Comparison of ENCODE assay signal across 1 cellular context in genomic region chr6:4774296-4774695, GRCh38.
TF ChIP-seq lines count a peak whose summit lies in the region.

No MANE protein-coding gene starts in this region.

TF ChIP-seq in HepG2, 621 proteins besides CTCF, POLR2A, EP300 and RAD21:
- TF ChIP-seq HMGXB3 (CRISPR knock-in tag; IDR thresholded peaks at IDR 0.05; ENCODE audit: borderline replicate concordance) = no peak
- TF ChIP-seq ZSCAN31 (CRISPR knock-in tag; IDR thresholded peaks at IDR 0.05; ENCODE audit: low read depth) = no peak
- TF ChIP-seq ZNF275 (CRISPR knock-in tag; IDR thresholded peaks at IDR 0.05; ENCODE audit: borderline replicate concordance) = no peak
- TF ChIP-seq ZEB1 (IDR thresholded peaks at IDR 0.05; ENCODE audit: insufficient replicate concordance, low read depth) = no peak
- no peak for TF ChIP-seq ZNF331 (CRISPR knock-in tag; IDR thresholded peaks at IDR 0.05)
- TF ChIP-seq YY1 (IDR thresholded peaks at IDR 0.05; ENCODE audit: insufficient read depth, insufficient replicate concordance, low read depth, low read length) = no peak
- TF ChIP-seq SYNCRIP (IDR thresholded peaks at IDR 0.05; ENCODE audit: insufficient read depth, low read depth, low read length) = no peak
- TF ChIP-seq, protein P1, sequence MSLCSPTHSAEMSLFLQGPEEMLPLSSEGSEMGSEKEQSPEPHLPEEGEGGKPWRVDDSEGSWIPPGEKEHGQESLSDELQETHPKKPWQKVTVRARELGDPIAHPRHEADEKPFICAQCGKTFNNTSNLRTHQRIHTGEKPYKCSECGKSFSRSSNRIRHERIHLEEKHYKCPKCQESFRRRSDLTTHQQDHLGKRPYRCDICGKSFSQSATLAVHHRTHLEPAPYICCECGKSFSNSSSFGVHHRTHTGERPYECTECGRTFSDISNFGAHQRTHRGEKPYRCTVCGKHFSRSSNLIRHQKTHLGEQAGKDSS (CRISPR knock-in tag; IDR thresholded peaks at IDR 0.05; ENCODE audit: borderline replicate concordance, low read depth) = no peak
- no peak for TF ChIP-seq ATF1 (CRISPR knock-in tag; IDR thresholded peaks at IDR 0.05)
- no peak for TF ChIP-seq ZNF333 (CRISPR knock-in tag; IDR thresholded peaks at IDR 0.05; ENCODE audit: borderline replicate concordance)
- TF ChIP-seq, protein P2, sequence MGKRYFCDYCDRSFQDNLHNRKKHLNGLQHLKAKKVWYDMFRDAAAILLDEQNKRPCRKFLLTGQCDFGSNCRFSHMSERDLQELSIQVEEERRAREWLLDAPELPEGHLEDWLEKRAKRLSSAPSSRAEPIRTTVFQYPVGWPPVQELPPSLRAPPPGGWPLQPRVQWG (CRISPR knock-in tag; IDR thresholded peaks at IDR 0.05; ENCODE audit: borderline replicate concordance, low read depth) = 0 out of 2 replicates have a peak, but pooled peaks have one; percentile 3
- no peak for TF ChIP-seq REXO4 (CRISPR knock-in tag; IDR thresholded peaks at IDR 0.05; ENCODE audit: borderline replicate concordance)
- TF ChIP-seq, protein P3, sequence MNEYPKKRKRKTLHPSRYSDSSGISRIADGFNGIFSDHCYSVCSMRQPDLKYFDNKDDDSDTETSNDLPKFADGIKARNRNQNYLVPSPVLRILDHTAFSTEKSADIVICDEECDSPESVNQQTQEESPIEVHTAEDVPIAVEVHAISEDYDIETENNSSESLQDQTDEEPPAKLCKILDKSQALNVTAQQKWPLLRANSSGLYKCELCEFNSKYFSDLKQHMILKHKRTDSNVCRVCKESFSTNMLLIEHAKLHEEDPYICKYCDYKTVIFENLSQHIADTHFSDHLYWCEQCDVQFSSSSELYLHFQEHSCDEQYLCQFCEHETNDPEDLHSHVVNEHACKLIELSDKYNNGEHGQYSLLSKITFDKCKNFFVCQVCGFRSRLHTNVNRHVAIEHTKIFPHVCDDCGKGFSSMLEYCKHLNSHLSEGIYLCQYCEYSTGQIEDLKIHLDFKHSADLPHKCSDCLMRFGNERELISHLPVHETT (CRISPR knock-in tag; conservative IDR thresholded peaks at IDR 0.05) = no peak
- TF ChIP-seq ZNF10 (CRISPR knock-in tag; IDR thresholded peaks at IDR 0.05; ENCODE audit: borderline replicate concordance, low read depth) = no peak
- no peak for TF ChIP-seq MYC (CRISPR knock-in tag; IDR thresholded peaks at IDR 0.05; ENCODE audit: borderline replicate concordance)
- TF ChIP-seq HOXA7 (CRISPR knock-in tag; IDR thresholded peaks at IDR 0.05) = 0 out of 2 replicates have a peak, but pooled peaks have one; percentile 11
- peak; percentile 24 for TF ChIP-seq TEAD3 (CRISPR knock-in tag; optimal IDR thresholded peaks at IDR 0.05; ENCODE audit: borderline replicate concordance)
- no peak for TF ChIP-seq CEBPB (IDR thresholded peaks at IDR 0.05; ENCODE audit: borderline replicate concordance, low read depth, low read length)
- no peak for TF ChIP-seq ZBTB10 (CRISPR knock-in tag; IDR thresholded peaks at IDR 0.05; ENCODE audit: borderline replicate concordance)
- 0 out of 2 replicates have a peak, but pooled peaks have one; percentile 5 for TF ChIP-seq SMAD1 (CRISPR knock-in tag; IDR thresholded peaks at IDR 0.05; ENCODE audit: borderline replicate concordance, low read depth)
- TF ChIP-seq TCF7 (IDR thresholded peaks at IDR 0.05; ENCODE audit: low read depth) = no peak
- no peak for TF ChIP-seq ATRX (CRISPR knock-in tag; IDR thresholded peaks at IDR 0.05; ENCODE audit: borderline replicate concordance)
- TF ChIP-seq THAP11 (CRISPR knock-in tag; IDR thresholded peaks at IDR 0.05) = no peak
